ENCODE assay signal across 16 cellular contexts in genomic region chr17:82444941-82445521, GRCh38. TPM values are rescaled to one million over a fixed set of nuclear protein-coding genes. Genes with fewer than 3 reads are reported as not detected.
DNase-seq lines count a peak whose midpoint lies in the region; ATAC-seq, FAIRE-seq and TF ChIP-seq lines count a peak whose summit lies in the region.
"Had no signal": no experiment of that assay in that cellular context is flagged by ENCODE, and none has a peak within 500 bp of the region (broad histone marks: within the 10 kb centered on the region; RNA-seq: fewer than 3 reads in every experiment).

No MANE protein-coding gene starts in this region.

- peak overlapping the region in 1 of 59 donors; percentile 29 for H3K4me3 ChIP-seq in dorsolateral prefrontal cortex
- H3K4me3 ChIP-seq in neutrophil (ENCODE audit: low read depth in 1 of 2, low read length in 1 of 2): no peak overlapping the region
- H3K4me3 ChIP-seq in small intestine (ENCODE audit: low read depth in 1 of 2, low read length in 2 of 2): no peak overlapping the region
- H3K4me3 ChIP-seq: suprapubic skin had no signal

- TF ChIP-seq CTCF in dorsolateral prefrontal cortex (IDR thresholded peaks at IDR 0.05 in 54 of 56, conservative IDR thresholded peaks at IDR 0.05 in 2 of 56; ENCODE audit: low read depth in 1 of 56, partially characterized antibody in 56 of 56) (no peak), neutrophil (IDR thresholded peaks at IDR 0.05) (no peak)

- H3K36me3 ChIP-seq in neutrophil (peaks cover 70% of the 10 kb centered on the region), small intestine (ENCODE audit: control insufficient read depth in 2 of 2, insufficient read depth in 2 of 2, low read length in 2 of 2) (peaks cover 3 to 7% of the 10 kb centered on the region in 2 donors)

- FAIRE-seq in small intestine (lab: Jason Lieb, UNC): no peak
- FAIRE-seq: G401.6, H1 had no signal

- H3K27me3 ChIP-seq in dorsolateral prefrontal cortex (no peaks in the 10 kb centered on the region), neutrophil (no peaks in the 10 kb centered on the region), small intestine (ENCODE audit: control insufficient read depth in 2 of 2, insufficient read depth in 2 of 2, low read length in 2 of 2) (no peaks in the 10 kb centered on the region)
- H3K27me3 ChIP-seq: suprapubic skin had no signal

- peak overlapping the region in 51 of 59 donors; percentile 1 to 81 (median 54) for H3K27ac ChIP-seq in dorsolateral prefrontal cortex
- peak overlapping the region; percentile 43 for H3K27ac ChIP-seq in neutrophil
- H3K27ac ChIP-seq in small intestine (ENCODE audit: low read depth in 1 of 2, low read length in 1 of 2): no peak overlapping the region
- H3K27ac ChIP-seq: suprapubic skin had no signal

- ATAC-seq in left ventricle myocardium superior (no peak), Right ventricle myocardium superior (ENCODE audit: poor library complexity) (no peak), HG03432 (IDR thresholded peaks at IDR 0.05; ENCODE audit: unreplicated experiment) (no peak)
- ATAC-seq in stimulated activated naive CD8-positive, alpha-beta T cell treated with anti-CD3 and anti-CD28 coated beads, Interleukin-15, Interleukin-2, amounts not matched to agents 100 U/mL and 50 U/mL, for 24 hours: no peak
- ATAC-seq: natural killer cell had no signal

- peak; percentile 57 for DNase-seq in left ventricle myocardium superior
- no peak for DNase-seq in Right ventricle myocardium superior
- peak in 1 of 10 donors; percentile 30 for DNase-seq in dorsolateral prefrontal cortex
- DNase-seq in small intestine: no peak
- DNase-seq in stimulated activated naive CD8-positive, alpha-beta T cell treated with anti-CD3 and anti-CD28 coated beads, Interleukin-15, Interleukin-2, amounts not matched to agents 100 U/mL and 50 U/mL, for 24 hours: no peak
- no peak for DNase-seq in superior temporal gyrus (ENCODE audit: extremely low spot score)
- DNase-seq: activated CD4-positive, CD25-positive, alpha-beta regulatory T cell; activated gamma-delta T cell treated with Interleukin-2 at 50 U/mL for 16 hours; effector CD4-positive, alpha-beta T cell; natural killer cell; NCI-H2081 treated with DMSO at 0.1 percent for 48 hours had no signal

- peaks cover 34 to 40% of the 10 kb centered on the region in 2 experiments for H3K4me1 ChIP-seq in neutrophil (ENCODE audit: control insufficient read depth in 1 of 2, insufficient read depth in 1 of 2, low read depth in 1 of 2, low read length in 1 of 2)
- peaks cover 0 to 3% of the 10 kb centered on the region in 2 donors for H3K4me1 ChIP-seq in small intestine (ENCODE audit: control insufficient read depth in 2 of 2, insufficient read depth in 1 of 2, low read depth in 1 of 2, low read length in 1 of 2)

- 68 to 78% (median 71%) methylated on average over 19 of the region's 19 CpGs for WGBS in small intestine, 3 donors

- intact Hi-C loops in left ventricle myocardium superior (cut with micrococcal nuclease) (no loop called here), Right ventricle myocardium superior (cut with DNase I) (no loop called here), dorsolateral prefrontal cortex (cut with DNase I) (no loop called here)

- H3K9me3 ChIP-seq in neutrophil: no peaks in the 10 kb centered on the region
- H3K9me3 ChIP-seq in small intestine (ENCODE audit: control insufficient read depth, low read depth): no peaks in the 10 kb centered on the region
- H3K9me3 ChIP-seq: suprapubic skin had no signal

RNA-seq across cellular contexts. Expression of gene CYBC1, which starts 5.5 kb away (rescaled TPM):
- 30.8 TPM for total RNA-seq in left ventricle myocardium superior
- total RNA-seq in Right ventricle myocardium superior: 26.6 TPM
- total RNA-seq in dorsolateral prefrontal cortex: 100 to 1,000 TPM in 8 of 120 experiments, 10 to 100 TPM in 112; 40.3 to 149 (median 70.2) TPM
- 10 to 100 TPM; 37.6 to 44.7 (median 37.8) TPM for polyA plus RNA-seq in small intestine

RNA-seq across cellular contexts. Expression of gene NARF, which starts 13.5 kb away (rescaled TPM):
- total RNA-seq in left ventricle myocardium superior (90.4 TPM), Right ventricle myocardium superior (73.4 TPM), dorsolateral prefrontal cortex (100 to 1,000 TPM in 13 of 120 experiments, 10 to 100 TPM in 107; 56.4 to 136 (median 81.0) TPM)
- 10 to 100 TPM; 46.2 to 87.0 (median 53.5) TPM for polyA plus RNA-seq in small intestine

RNA-seq across cellular contexts. Expression of gene OGFOD3, which starts 26.6 kb away (rescaled TPM):
- total RNA-seq in left ventricle myocardium superior: 28.5 TPM
- total RNA-seq in Right ventricle myocardium superior: 29.9 TPM
- total RNA-seq in dorsolateral prefrontal cortex: 10 to 100 TPM; 20.4 to 48.6 (median 30.7) TPM
- 10 to 100 TPM in 1 of 3 donors, 1 to 10 TPM in 2; 7.8 to 21.1 (median 8.1) TPM for polyA plus RNA-seq in small intestine

RNA-seq across cellular contexts. Expression of gene HEXD, which starts 26.9 kb away (rescaled TPM):
- total RNA-seq in left ventricle myocardium superior: 18.6 TPM
- total RNA-seq in Right ventricle myocardium superior: 14.8 TPM
- total RNA-seq in dorsolateral prefrontal cortex: 10 to 100 TPM; 15.3 to 59.1 (median 29.4) TPM
- polyA plus RNA-seq in small intestine: 100 to 1,000 TPM in 2 of 3 donors, 10 to 100 TPM in 1; 40.8 to 254 (median 207) TPM

Comparison
In these comparisons a context has a peak if more than half of its experiments do, and no peak if none do; other contexts are left out.
1. H3K27ac ChIP-seq: peak in dorsolateral prefrontal cortex (51 of 59) and neutrophil (single experiment); none in small intestine (0 of 2).